19 cellular contexts compared by ENCODE assay signal in genomic region chr3:52781741-52782140, GRCh38. TPM values are rescaled to one million over a fixed set of nuclear protein-coding genes. Genes with fewer than 3 reads are reported as not detected.
DNase-seq lines count a peak whose midpoint lies in the region; TF ChIP-seq lines count a peak whose summit lies in the region.
"Had no signal": no experiment of that assay in that cellular context is flagged by ENCODE, and none has a peak within 500 bp of the region (broad histone marks: within the 10 kb centered on the region; RNA-seq: fewer than 3 reads in every experiment).

No MANE protein-coding gene starts in this region.

- intact Hi-C loops in posterior vena cava (cut with DNase I): no loop called here

- H2BK15ac ChIP-seq in H9 (ENCODE audit: low read depth, low read length): no peak overlapping the region

- no peak overlapping the region for H2BK12ac ChIP-seq in H9 (ENCODE audit: insufficient read length, low read depth, low read length)

- H3K27ac ChIP-seq in H9 (ENCODE audit: insufficient read length, low read depth, low read length) (no peak overlapping the region), MM.1S (ENCODE audit: low read length) (no peak overlapping the region)
- H3K27ac ChIP-seq: 22Rv1, GM23248 had no signal

- H3K23ac ChIP-seq in H9 (ENCODE audit: insufficient read length, low read depth, low read length): no peak overlapping the region

- H3K4me3 Mint-ChIP-seq in H9 (no peak overlapping the region), glutamatergic neuron (ENCODE audit: unreplicated experiment) (no peak overlapping the region)
- H3K4me3 Mint-ChIP-seq: HFFc6 had no signal

- H3K4me2 ChIP-seq in H9 (ENCODE audit: insufficient read depth, insufficient read length, low read length) (no peak overlapping the region), MM.1S (ENCODE audit: low read depth, low read length) (no peak overlapping the region)

- H3K36me3 ChIP-seq in MM.1S (replicated peaks; ENCODE audit: insufficient read depth, low read length): no peaks in the 10 kb centered on the region

- H3K27me3 Mint-ChIP-seq in H9 (ENCODE audit: low read depth) (peaks cover 4% of the 10 kb centered on the region), glutamatergic neuron (ENCODE audit: unreplicated experiment) (peaks cover 6% of the 10 kb centered on the region)

- no peak overlapping the region for H3K4ac ChIP-seq in H9 (ENCODE audit: low read depth, low read length)

- H2BK5ac ChIP-seq in H9 (ENCODE audit: insufficient read length, low read length): no peak overlapping the region

- H3K18ac ChIP-seq in H9 (ENCODE audit: insufficient read length, low read depth, low read length): no peak overlapping the region

- H4K5ac ChIP-seq in H9 (ENCODE audit: insufficient read length, low read depth, low read length): no peak overlapping the region

- no peak overlapping the region for H2BK20ac ChIP-seq in H9 (ENCODE audit: low read depth, low read length, poor library complexity, severe bottlenecking)

- H4K20me1 ChIP-seq in H9 (ENCODE audit: control insufficient read depth, insufficient read depth, insufficient read length) (no peaks in the 10 kb centered on the region), MM.1S (ENCODE audit: insufficient read depth, low read length) (no peaks in the 10 kb centered on the region)

- H2AFZ ChIP-seq in H9 (ENCODE audit: low read length) (no peak overlapping the region), MM.1S (ENCODE audit: low read length) (no peak overlapping the region)
- H2AFZ ChIP-seq: GM23248 had no signal

- H3K4me1 ChIP-seq in H9 (ENCODE audit: insufficient read depth, low read length) (peaks cover 3% of the 10 kb centered on the region), MM.1S (ENCODE audit: low read length) (no peaks in the 10 kb centered on the region)

- DNase-seq in DMS53 (lab: John Stamatoyannopoulos, UW): peak; percentile 46
- DNase-seq in DMS53 treated with DMSO at 0.1 percent for 48 hours (lab: John Stamatoyannopoulos, UW; ENCODE audit: unreplicated experiment): no peak
- peak; percentile 24 for DNase-seq in H9
- DNase-seq in glutamatergic neuron: peak; percentile 4
- DNase-seq in posterior vena cava (ENCODE audit: low spot score): peak; percentile 57
- no peak for DNase-seq in epidermal melanocyte (ENCODE audit: insufficient read length, low spot score)
- no peak for DNase-seq in activated CD4-positive, alpha-beta T cell treated with anti-CD3 and anti-CD28 coated beads for 48 hours
- DNase-seq in MM.1S: no peak
- DNase-seq: C1 segment of cervical spinal cord, GM23248, HFFc6, KG1, NCI-H1417, NCI-H1930, NCI-H510A, SHP77 had no signal

- no peaks in the 10 kb centered on the region for H3F3A ChIP-seq in MM.1S (ENCODE audit: insufficient read depth, low read length)

- no peak overlapping the region for H3K56ac ChIP-seq in H9 (ENCODE audit: insufficient read length, low read depth, low read length)

- H3K79me2 ChIP-seq in H9 (ENCODE audit: insufficient read depth, low read length) (no peaks in the 10 kb centered on the region), MM.1S (ENCODE audit: low read length) (no peaks in the 10 kb centered on the region)

- H2AK5ac ChIP-seq in H9 (ENCODE audit: insufficient read length, low read length): no peak overlapping the region

- H3K4me3 ChIP-seq in MM.1S (ENCODE audit: low read length): no peak overlapping the region
- H3K4me3 ChIP-seq: GM12878, GM23248 had no signal

- no CpG with 5 or more reads among the region's 13 CpGs for WGBS in H9 (ENCODE audit: extremely low coverage, insufficient read length, low lambda C conversion rate)

- no peak overlapping the region for H4K91ac ChIP-seq in H9 (ENCODE audit: insufficient read length, low read depth, low read length)

- H3K9me3 ChIP-seq in H9 (ENCODE audit: control insufficient read depth, low read depth, low read length) (no peaks in the 10 kb centered on the region), MM.1S (replicated peaks; ENCODE audit: insufficient read depth, low read length) (no peaks in the 10 kb centered on the region)

- H3K14ac ChIP-seq in H9 (ENCODE audit: insufficient read depth, low read length): no peak overlapping the region; the same call in 1 of the 2 replicates

- H3K79me1 ChIP-seq in H9 (ENCODE audit: insufficient read depth, low read depth, low read length, poor library complexity, severe bottlenecking): no peaks in the 10 kb centered on the region

- no peak for TF ChIP-seq CTCF in H9 (conservative IDR thresholded peaks at IDR 0.05)
- no peak for TF ChIP-seq CTCF in glutamatergic neuron (IDR thresholded peaks at IDR 0.05; ENCODE audit: partially characterized antibody, unreplicated experiment)
- no peak for TF ChIP-seq CTCF in MM.1S (IDR thresholded peaks at IDR 0.05; ENCODE audit: low read length)

- no peak overlapping the region for H4K8ac ChIP-seq in H9 (replicated peaks; ENCODE audit: insufficient read length, low read depth, low read length)

- H3K9me3 Mint-ChIP-seq in H9 (no peaks in the 10 kb centered on the region), glutamatergic neuron (ENCODE audit: unreplicated experiment) (peaks cover 2% of the 10 kb centered on the region)
- H3K9me3 Mint-ChIP-seq: HFFc6 had no signal

- H3K27me3 ChIP-seq in H9 (ENCODE audit: insufficient read depth, low read length): no peaks in the 10 kb centered on the region
- H3K27me3 ChIP-seq in MM.1S (replicated peaks; ENCODE audit: insufficient read depth, low read length): no peaks in the 10 kb centered on the region

- H3T11ph ChIP-seq in H9 (ENCODE audit: low read length): no peak overlapping the region

- H3K9ac ChIP-seq in H9 (ENCODE audit: extremely low read depth, insufficient read length, low read length) (no peak overlapping the region), MM.1S (ENCODE audit: low read length) (no peak overlapping the region)
- H3K9ac ChIP-seq: GM23248 had no signal

- H2BK120ac ChIP-seq in H9 (ENCODE audit: low read depth, low read length, poor library complexity, severe bottlenecking): no peak overlapping the region

- no peaks in the 10 kb centered on the region for H3K23me2 ChIP-seq in H9 (ENCODE audit: insufficient read length, low read depth, low read length, poor library complexity, severe bottlenecking)

- H3K4me1 Mint-ChIP-seq in H9 (peaks cover 12 to 13% of the 10 kb centered on the region in 2 experiments), glutamatergic neuron (ENCODE audit: low read depth, unreplicated experiment) (no peaks in the 10 kb centered on the region)

- H3K27ac Mint-ChIP-seq in H9 (no peak overlapping the region), glutamatergic neuron (ENCODE audit: unreplicated experiment) (no peak overlapping the region)
- H3K27ac Mint-ChIP-seq: HFFc6 had no signal

- H3K9me2 ChIP-seq in MM.1S (replicated peaks; ENCODE audit: insufficient read depth, low read length): no peaks in the 10 kb centered on the region

- H3K36me3 Mint-ChIP-seq in H9 (ENCODE audit: insufficient read depth in 1 of 3, low read depth in 3 of 3) (no peaks in the 10 kb centered on the region; a peak in 1 of 7 replicates), glutamatergic neuron (ENCODE audit: unreplicated experiment) (no peaks in the 10 kb centered on the region)

RNA-seq across cellular contexts. Expression of gene ITIH1, which starts 4.3 kb away (rescaled TPM):
- total RNA-seq in H9 (2021): not detected in 2 replicates
- total RNA-seq in glutamatergic neuron (ENCODE audit: unreplicated experiment): not detected
- 1 to 10 TPM; 1.3 to 2.6 TPM for total RNA-seq in posterior vena cava
- total RNA-seq: GM23248, HFFc6, M059J had no signal

RNA-seq across cellular contexts. Expression of gene NEK4, which starts 11.0 kb away (rescaled TPM):
- total RNA-seq in H9 (2021) (35.2 and 36.0 TPM in 2 replicates), glutamatergic neuron (ENCODE audit: unreplicated experiment) (28.5 TPM), posterior vena cava (10 to 100 TPM; 17.3 to 21.5 TPM)

RNA-seq across cellular contexts. Expression of gene ITIH3, which starts 12.9 kb away (rescaled TPM):
- total RNA-seq in H9 (2021) (not detected in 2 replicates), glutamatergic neuron (ENCODE audit: unreplicated experiment) (not detected), posterior vena cava (10 to 100 TPM; 14.8 to 16.1 TPM)
- total RNA-seq: GM23248, M059J had no signal

RNA-seq across cellular contexts. Expression of gene ITIH4, which starts 48.7 kb away (rescaled TPM):
- 3.0 and 3.4 TPM in 2 replicates for total RNA-seq in H9 (2021)
- total RNA-seq in glutamatergic neuron (ENCODE audit: unreplicated experiment): 8.0 TPM
- total RNA-seq in posterior vena cava: 10 to 100 TPM; 19.1 to 28.8 TPM

RNA-seq across cellular contexts. Expression of gene MUSTN1, which starts 53.1 kb away (rescaled TPM):
- total RNA-seq in H9 (2021): 0.55 and 0.72 TPM in 2 replicates
- 3.5 TPM for total RNA-seq in glutamatergic neuron (ENCODE audit: unreplicated experiment)
- 100 to 1,000 TPM in 1 of 2 donors, 10 to 100 TPM in 1; 78.5 to 105 TPM for total RNA-seq in posterior vena cava
- total RNA-seq: GM23248 had no signal

Comparison
In these comparisons a context has a peak if more than half of its experiments do, and no peak if none do; other contexts are left out.
1. DNase-seq: peak in DMS53 (single experiment), H9 (single experiment), glutamatergic neuron (single experiment) and posterior vena cava (single experiment); none in DMS53 treated with DMSO at 0.1 percent for 48 hours (single experiment), epidermal melanocyte (single experiment), activated CD4-positive, alpha-beta T cell treated with anti-CD3 and anti-CD28 coated beads for 48 hours (single experiment) and MM.1S (single experiment).
2. RNA of gene ITIH3, which starts 12.9 kb away (total RNA-seq): 14.8 to 16.1 TPM in posterior vena cava; not detected in H9 and not detected in glutamatergic neuron (single experiment); every median in the first group is over 10 times any median in the second.